In genomic region chr1:91828583-91829281, GRCh38 we compare ENCODE assay signal across 19 cellular contexts. TPM values are rescaled to one million over a fixed set of nuclear protein-coding genes. Genes with fewer than 3 reads are reported as not detected.
A peak's percentile ranks its signal among the peaks of the same experiment; 100 is the strongest.
DNase-seq lines count a peak whose midpoint lies in the region; ATAC-seq and TF ChIP-seq lines count a peak whose summit lies in the region.
"Had no signal": no experiment of that assay in that cellular context is flagged by ENCODE, and none has a peak within 500 bp of the region (broad histone marks: within the 10 kb centered on the region; RNA-seq: fewer than 3 reads in every experiment).

No MANE protein-coding gene starts in this region.

- no peaks in the 10 kb centered on the region for H3K27me3 ChIP-seq in gastroesophageal sphincter
- H3K27me3 ChIP-seq in gastrocnemius medialis, result no peaks in the 10 kb centered on the region
- H3K27me3 ChIP-seq: ovary, SJCRH30 had no signal

- H3K36me3 ChIP-seq in gastroesophageal sphincter (no peaks in the 10 kb centered on the region), gastrocnemius medialis (no peaks in the 10 kb centered on the region)
- H3K36me3 ChIP-seq: ovary, SJCRH30 had no signal

- H3K27ac ChIP-seq in gastroesophageal sphincter, result peak overlapping the region; percentile 80 to 88 (median 82)
- peak overlapping the region in 2 of 4 donors; percentile 7 to 57 for H3K27ac ChIP-seq in gastrocnemius medialis
- H3K27ac ChIP-seq: ovary, SJCRH30 had no signal

- BruUV-seq in Calu3 (replicated peaks; lab: Mats Ljungman, UMichigan), result no TSS peak

- H3K4me3 ChIP-seq in gastroesophageal sphincter (no peak overlapping the region), gastrocnemius medialis (no peak overlapping the region)
- H3K4me3 ChIP-seq: ovary, SJCRH30 had no signal

- H3K27me3 Mint-ChIP-seq in Calu3 (ENCODE audit: unreplicated experiment) (no peaks in the 10 kb centered on the region), progenitor cell of endocrine pancreas (no peaks in the 10 kb centered on the region)
- H3K27me3 Mint-ChIP-seq in T-helper 2 cell treated with Interferon-gamma antibody and Interleukin-4, amounts not matched to agents 5 μg/mL and 100 μg/mL, for 36 hours (ENCODE audit: low read depth), result no peaks in the 10 kb centered on the region
- H3K27me3 Mint-ChIP-seq: activated CD4-positive, alpha-beta T cell treated with anti-CD3 and anti-CD28 coated beads, Interleukin-2, amount 10 ng/mL, durations not matched to agents 7 days and 5 days; activated T-cell treated with anti-CD3 and anti-CD28 coated beads, Interleukin-2, amount 50 U/mL, for 24 hours; stimulated activated naive CD8-positive, alpha-beta T cell treated with anti-CD3 and anti-CD28 coated beads, Interleukin-15, Interleukin-2, amounts not matched to agents 100 ng/mL and 50 ng/mL, for 24 hours had no signal

- peaks cover 18% of the 10 kb centered on the region for H3K36me3 Mint-ChIP-seq in Calu3 (ENCODE audit: insufficient read depth, unreplicated experiment)
- H3K36me3 Mint-ChIP-seq in progenitor cell of endocrine pancreas (ENCODE audit: insufficient read depth), result no peaks in the 10 kb centered on the region
- H3K36me3 Mint-ChIP-seq in T-helper 2 cell treated with Interferon-gamma antibody and Interleukin-4, amounts not matched to agents 5 μg/mL and 100 μg/mL, for 36 hours (ENCODE audit: low read depth), result no peaks in the 10 kb centered on the region

- TF ChIP-seq CTCF in Calu3 (IDR thresholded peaks at IDR 0.05; ENCODE audit: unreplicated experiment) (no peak), gastroesophageal sphincter (IDR thresholded peaks at IDR 0.05) (no peak), progenitor cell of endocrine pancreas (IDR thresholded peaks at IDR 0.05; ENCODE audit: unreplicated experiment) (no peak), gastrocnemius medialis (IDR thresholded peaks at IDR 0.05 in 4 of 5, conservative IDR thresholded peaks at IDR 0.05 in 1 of 5) (no peak)

- H3K4me1 Mint-ChIP-seq in Calu3 (ENCODE audit: low read depth, unreplicated experiment), result peaks cover 47% of the 10 kb centered on the region
- H3K4me1 Mint-ChIP-seq in progenitor cell of endocrine pancreas (ENCODE audit: low read depth), result peaks cover 30% of the 10 kb centered on the region
- peaks cover 10% of the 10 kb centered on the region for H3K4me1 Mint-ChIP-seq in T-helper 2 cell treated with Interferon-gamma antibody and Interleukin-4, amounts not matched to agents 5 μg/mL and 100 μg/mL, for 36 hours (ENCODE audit: low read depth)

- intact Hi-C loops in Calu3 (cut with micrococcal nuclease; ENCODE audit: unreplicated experiment), result loop anchor here (5.0 to 10.0 kb wide), 2 partner anchors 214 to 306 kb away; no protein-coding TSS in a partner anchor
- intact Hi-C loops in gastrocnemius medialis (cut with DNase I; ENCODE audit: low total_unique reads), result no loop called here

- in situ Hi-C loops in gastrocnemius medialis (cut with MboI; ENCODE audit: low sequenced_read_pairs in 4 of 4), result no loop called here

- CTCF ChIA-PET in Calu3 (lab: Charles Lee), result interaction anchor here (2.0 to 2.9 kb wide), 2 partner anchors 44 to 328 kb away, joined by 5 to 7 read pairs; partner anchors contain the start of gene CDC7

- TF ChIP-seq EP300 in gastroesophageal sphincter (IDR thresholded peaks at IDR 0.05), result no peak

- H3K9me3 ChIP-seq in gastroesophageal sphincter, result no peaks in the 10 kb centered on the region
- no peaks in the 10 kb centered on the region for H3K9me3 ChIP-seq in gastrocnemius medialis
- H3K9me3 ChIP-seq: ovary, SJCRH30 had no signal

- H3K4me3 Mint-ChIP-seq in Calu3 (ENCODE audit: low read depth, unreplicated experiment) (peak overlapping the region; percentile 60), progenitor cell of endocrine pancreas (ENCODE audit: low read depth) (no peak overlapping the region)
- H3K4me3 Mint-ChIP-seq in T-helper 2 cell treated with Interferon-gamma antibody and Interleukin-4, amounts not matched to agents 5 μg/mL and 100 μg/mL, for 36 hours, result no peak overlapping the region
- H3K4me3 Mint-ChIP-seq: activated CD4-positive, alpha-beta T cell treated with anti-CD3 and anti-CD28 coated beads, Interleukin-2, amount 10 ng/mL, durations not matched to agents 7 days and 5 days; activated T-cell treated with anti-CD3 and anti-CD28 coated beads, Interleukin-2, amount 50 U/mL, for 24 hours; stimulated activated naive CD8-positive, alpha-beta T cell treated with anti-CD3 and anti-CD28 coated beads, Interleukin-15, Interleukin-2, amounts not matched to agents 100 ng/mL and 50 ng/mL, for 24 hours had no signal

- DNase-seq in Calu3, result peak; percentile 62
- peak; percentile 86 for DNase-seq in RPMI8226
- DNase-seq in progenitor cell of endocrine pancreas (ENCODE audit: low spot score, unreplicated experiment), result no peak
- no peak for DNase-seq in OCI-M1 (lab: John Stamatoyannopoulos, UW)
- no peak for DNase-seq in gastrocnemius medialis
- no peak for DNase-seq in activated naive CD4-positive, alpha-beta T cell (lab: John Stamatoyannopoulos, UW)
- no peak for DNase-seq in T-helper 2 cell treated with Interferon-gamma antibody and Interleukin-4, amounts not matched to agents 5 μg/mL and 100 μg/mL, for 36 hours (ENCODE audit: low spot score)
- DNase-seq: activated CD4-positive, alpha-beta T cell treated with anti-CD3 and anti-CD28 coated beads, Interleukin-2, amount 10 ng/mL, durations not matched to agents 7 days and 5 days; activated T-cell treated with anti-CD3 and anti-CD28 coated beads, Interleukin-2, amount 50 U/mL, for 24 hours; DMS 273 treated with DMSO at 0.1 percent for 48 hours; effector CD8-positive, alpha-beta T cell; foreskin melanocyte; KBM-7; NCI-H1417; NCI-H226; SJCRH30 had no signal

- WGBS in gastroesophageal sphincter (ENCODE audit: low coverage in 1 of 2), 2 donors, result 53 to 55% methylated on average over 4 to 6 of the region's 9 CpGs

- H3K9me3 Mint-ChIP-seq in Calu3 (ENCODE audit: low read depth, unreplicated experiment), result no peaks in the 10 kb centered on the region
- no peaks in the 10 kb centered on the region for H3K9me3 Mint-ChIP-seq in progenitor cell of endocrine pancreas (ENCODE audit: low read depth)
- no peaks in the 10 kb centered on the region for H3K9me3 Mint-ChIP-seq in T-helper 2 cell treated with Interferon-gamma antibody and Interleukin-4, amounts not matched to agents 5 μg/mL and 100 μg/mL, for 36 hours
- H3K9me3 Mint-ChIP-seq: activated CD4-positive, alpha-beta T cell treated with anti-CD3 and anti-CD28 coated beads, Interleukin-2, amount 10 ng/mL, durations not matched to agents 7 days and 5 days; activated T-cell treated with anti-CD3 and anti-CD28 coated beads, Interleukin-2, amount 50 U/mL, for 24 hours; stimulated activated naive CD8-positive, alpha-beta T cell treated with anti-CD3 and anti-CD28 coated beads, Interleukin-15, Interleukin-2, amounts not matched to agents 100 ng/mL and 50 ng/mL, for 24 hours had no signal

- H3K4me1 ChIP-seq in gastroesophageal sphincter, result peaks cover 11 to 85% (median 35%) of the 10 kb centered on the region in 3 donors
- peaks cover 41 to 46% of the 10 kb centered on the region in 2 donors for H3K4me1 ChIP-seq in gastrocnemius medialis

- TF ChIP-seq POLR2A in gastroesophageal sphincter (IDR thresholded peaks at IDR 0.05), result no peak
- no peak for TF ChIP-seq POLR2A in gastrocnemius medialis (IDR thresholded peaks at IDR 0.05)

- H3K27ac Mint-ChIP-seq in Calu3 (ENCODE audit: unreplicated experiment) (peak overlapping the region; percentile 87), progenitor cell of endocrine pancreas (peak overlapping the region; percentile 1)
- no peak overlapping the region for H3K27ac Mint-ChIP-seq in T-helper 2 cell treated with Interferon-gamma antibody and Interleukin-4, amounts not matched to agents 5 μg/mL and 100 μg/mL, for 36 hours
- H3K27ac Mint-ChIP-seq: activated CD4-positive, alpha-beta T cell treated with anti-CD3 and anti-CD28 coated beads, Interleukin-2, amount 10 ng/mL, durations not matched to agents 7 days and 5 days; activated T-cell treated with anti-CD3 and anti-CD28 coated beads, Interleukin-2, amount 50 U/mL, for 24 hours; stimulated activated naive CD8-positive, alpha-beta T cell treated with anti-CD3 and anti-CD28 coated beads, Interleukin-15, Interleukin-2, amounts not matched to agents 100 ng/mL and 50 ng/mL, for 24 hours had no signal

- ATAC-seq in gastroesophageal sphincter (no peak), gastrocnemius medialis (no peak)

RNA-seq across cellular contexts. Expression of gene TGFBR3, which starts 57.2 kb away (rescaled TPM):
- total RNA-seq in Calu3 (2022) (7.7 and 10.8 TPM in 2 replicates), gastroesophageal sphincter (100 to 1,000 TPM; 176 to 315 (median 248) TPM), progenitor cell of endocrine pancreas (4.9 and 6.6 TPM in 2 replicates), gastrocnemius medialis (10 to 100 TPM; 37.3 to 61.7 (median 48.4) TPM)

Comparison
In these comparisons a context has a peak if more than half of its experiments do, and no peak if none do; other contexts are left out.
1. DNase-seq: peak in Calu3 (single experiment) and RPMI8226 (single experiment); none in progenitor cell of endocrine pancreas (single experiment), OCI-M1 (single experiment), gastrocnemius medialis (0 of 2), activated naive CD4-positive, alpha-beta T cell (0 of 4) and T-helper 2 cell treated with Interferon-gamma antibody and Interleukin-4, amounts not matched to agents 5 μg/mL and 100 μg/mL, for 36 hours (single experiment).